Comparison of ENCODE assay signal across 8 cellular contexts in genomic region chr1:84504580-84505021, GRCh38. TPM values are rescaled to one million over a fixed set of nuclear protein-coding genes. Genes with fewer than 3 reads are reported as not detected.
A peak's percentile ranks its signal among the peaks of the same experiment; 100 is the strongest.
DNase-seq lines count a peak whose midpoint lies in the region; ATAC-seq and TF ChIP-seq lines count a peak whose summit lies in the region.

No MANE protein-coding gene starts in this region.

- peak; percentile 3 to 4 for ATAC-seq in activated T-cell treated with anti-CD3 and anti-CD28 coated beads, Interleukin-2, amount 50 U/mL, for 4 hours
- no peak for ATAC-seq in GM21381 (IDR thresholded peaks at IDR 0.05; ENCODE audit: unreplicated experiment)

- H3K27me3 Mint-ChIP-seq in activated T-cell treated with anti-CD3 and anti-CD28 coated beads, Interleukin-2, amount 50 U/mL, for 4 hours (ENCODE audit: low read depth): no peaks in the 10 kb centered on the region
- no peaks in the 10 kb centered on the region for H3K27me3 Mint-ChIP-seq in osteocyte (ENCODE audit: unreplicated experiment)

- peak overlapping the region; percentile 97 for H3K27ac Mint-ChIP-seq in osteocyte (ENCODE audit: unreplicated experiment)

- peaks cover 11% of the 10 kb centered on the region for H3K36me3 Mint-ChIP-seq in activated T-cell treated with anti-CD3 and anti-CD28 coated beads, Interleukin-2, amount 50 U/mL, for 4 hours (ENCODE audit: insufficient read depth)
- peaks cover 13% of the 10 kb centered on the region for H3K36me3 Mint-ChIP-seq in osteocyte (ENCODE audit: unreplicated experiment)

- TF ChIP-seq CTCF in epithelial cell of proximal tubule (conservative IDR thresholded peaks at IDR 0.05; ENCODE audit: low read depth, low read length) (peak; percentile 9), osteocyte (IDR thresholded peaks at IDR 0.05) (peak; percentile 31)

- peaks cover 7% of the 10 kb centered on the region for H3K9me3 Mint-ChIP-seq in activated T-cell treated with anti-CD3 and anti-CD28 coated beads, Interleukin-2, amount 50 U/mL, for 4 hours
- H3K9me3 Mint-ChIP-seq in osteocyte (ENCODE audit: unreplicated experiment): peaks cover 9% of the 10 kb centered on the region

- no peak for DNase-seq in activated T-cell treated with anti-CD3 and anti-CD28 coated beads, Interleukin-2, amount 50 U/mL, for 4 hours
- DNase-seq in activated T-cell treated with anti-CD3 and anti-CD28 coated beads for 4 hours (no peak), RPMI7951 (ENCODE audit: low read depth) (peak; percentile 54), epithelial cell of proximal tubule (ENCODE audit: low read depth) (no peak), osteocyte (ENCODE audit: extremely low spot score, unreplicated experiment) (no peak), NCI-H524 (lab: John Stamatoyannopoulos, UW) (no peak), cortex of kidney (lab: John Stamatoyannopoulos, UW) (no peak)

- peak overlapping the region; percentile 100 for H3K4me3 Mint-ChIP-seq in activated T-cell treated with anti-CD3 and anti-CD28 coated beads, Interleukin-2, amount 50 U/mL, for 4 hours
- peak overlapping the region; percentile 98 for H3K4me3 Mint-ChIP-seq in osteocyte (ENCODE audit: unreplicated experiment)

- H3K4me1 Mint-ChIP-seq in activated T-cell treated with anti-CD3 and anti-CD28 coated beads, Interleukin-2, amount 50 U/mL, for 4 hours (ENCODE audit: low read depth): peaks cover 48% of the 10 kb centered on the region
- H3K4me1 Mint-ChIP-seq in osteocyte (ENCODE audit: unreplicated experiment): peaks cover 41% of the 10 kb centered on the region

- peak overlapping the region; percentile 69 for H3K4me3 ChIP-seq in epithelial cell of proximal tubule (ENCODE audit: low read depth, low read length)

RNA-seq across cellular contexts. Expression of gene SPATA1, which starts 1.6 kb away (rescaled TPM):
- total RNA-seq in activated T-cell treated with anti-CD3 and anti-CD28 coated beads, Interleukin-2, amount 50 U/mL, for 4 hours: under 1 TPM in 1 of 3 donors, not detected in 2; 0.46 TPM
- 2.6 TPM in 1 of 2 replicates, not detected in the other for total RNA-seq in RPMI7951 (2014; rRNA removed; shearing (Covaris generic))
- 0.23 TPM in 1 of 2 replicates, not detected in the other for total RNA-seq in epithelial cell of proximal tubule
- total RNA-seq in osteocyte: 1.7 and 2.3 TPM in 2 replicates

RNA-seq across cellular contexts. Expression of gene GNG5, which starts 1.8 kb away (rescaled TPM):
- 100 to 1,000 TPM; 102 to 112 (median 105) TPM for total RNA-seq in activated T-cell treated with anti-CD3 and anti-CD28 coated beads, Interleukin-2, amount 50 U/mL, for 4 hours
- 163 and 193 TPM in 2 replicates for total RNA-seq in RPMI7951 (2014; rRNA removed; shearing (Covaris generic))
- total RNA-seq in epithelial cell of proximal tubule (109 and 112 TPM in 2 replicates), osteocyte (89.3 and 90.4 TPM in 2 replicates)

RNA-seq across cellular contexts. Expression of gene RPF1, which starts 25.5 kb away (rescaled TPM):
- total RNA-seq in activated T-cell treated with anti-CD3 and anti-CD28 coated beads, Interleukin-2, amount 50 U/mL, for 4 hours: 10 to 100 TPM; 88.2 to 96.1 (median 92.9) TPM
- total RNA-seq in RPMI7951 (2014; rRNA removed; shearing (Covaris generic)): 78.6 and 108 TPM in 2 replicates
- total RNA-seq in epithelial cell of proximal tubule (60.0 and 63.6 TPM in 2 replicates), osteocyte (23.4 and 24.6 TPM in 2 replicates)
